In the genomic region with DNA sequence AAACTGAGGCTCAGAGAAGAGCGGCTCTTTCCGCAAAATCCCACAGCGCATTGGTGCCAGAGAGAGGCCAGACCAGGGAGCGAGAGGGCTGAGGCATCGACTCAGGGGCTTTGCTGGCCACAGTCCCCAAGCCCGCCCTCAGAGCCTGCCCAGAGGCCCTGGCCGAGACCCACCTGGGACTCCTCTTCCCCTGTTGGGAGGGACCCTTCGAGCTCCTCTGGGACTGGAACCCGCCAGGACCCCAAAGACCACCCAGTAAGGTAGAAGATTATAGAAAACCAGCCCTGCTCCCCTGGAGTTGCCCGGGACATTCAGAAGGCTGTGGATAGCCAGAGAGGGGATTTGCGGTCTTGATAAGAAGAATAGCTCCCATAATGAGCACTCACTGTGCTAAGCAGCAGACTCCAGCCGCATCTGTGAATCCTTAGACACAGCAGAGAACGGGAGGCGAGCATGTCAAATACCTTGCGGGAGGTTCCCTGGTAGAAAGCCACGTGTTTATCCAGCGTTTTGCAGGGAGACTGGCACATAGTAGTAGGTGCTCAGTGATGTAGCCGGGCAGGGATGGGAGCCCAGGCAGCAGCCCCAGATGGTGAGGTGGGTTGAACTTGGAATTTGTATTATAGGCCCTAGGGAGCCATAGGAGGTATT, we compare ENCODE assay signal across 1 cellular context.
TF ChIP-seq lines count a peak whose summit lies in the region.

No MANE protein-coding gene starts in this region.

TF ChIP-seq in HCT116, 20 proteins besides CTCF, POLR2A, EP300 and RAD21:
- TF ChIP-seq FOSL1 (IDR thresholded peaks at IDR 0.05; ENCODE audit: low read depth), result no peak
- TF ChIP-seq, protein P1, sequence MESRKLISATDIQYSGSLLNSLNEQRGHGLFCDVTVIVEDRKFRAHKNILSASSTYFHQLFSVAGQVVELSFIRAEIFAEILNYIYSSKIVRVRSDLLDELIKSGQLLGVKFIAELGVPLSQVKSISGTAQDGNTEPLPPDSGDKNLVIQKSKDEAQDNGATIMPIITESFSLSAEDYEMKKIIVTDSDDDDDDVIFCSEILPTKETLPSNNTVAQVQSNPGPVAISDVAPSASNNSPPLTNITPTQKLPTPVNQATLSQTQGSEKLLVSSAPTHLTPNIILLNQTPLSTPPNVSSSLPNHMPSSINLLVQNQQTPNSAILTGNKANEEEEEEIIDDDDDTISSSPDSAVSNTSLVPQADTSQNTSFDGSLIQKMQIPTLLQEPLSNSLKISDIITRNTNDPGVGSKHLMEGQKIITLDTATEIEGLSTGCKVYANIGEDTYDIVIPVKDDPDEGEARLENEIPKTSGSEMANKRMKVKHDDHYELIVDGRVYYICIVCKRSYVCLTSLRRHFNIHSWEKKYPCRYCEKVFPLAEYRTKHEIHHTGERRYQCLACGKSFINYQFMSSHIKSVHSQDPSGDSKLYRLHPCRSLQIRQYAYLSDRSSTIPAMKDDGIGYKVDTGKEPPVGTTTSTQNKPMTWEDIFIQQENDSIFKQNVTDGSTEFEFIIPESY (IDR thresholded peaks at IDR 0.05; ENCODE audit: extremely low read depth, insufficient replicate concordance, low read length), result no peak
